In genomic region chr1:39082140-39082799, GRCh38 we compare ENCODE assay signal across 8 cellular contexts. TPM values are rescaled to one million over a fixed set of nuclear protein-coding genes. Genes with fewer than 3 reads are reported as not detected.
DNase-seq lines count a peak whose midpoint lies in the region; ATAC-seq and TF ChIP-seq lines count a peak whose summit lies in the region.

No MANE protein-coding gene starts in this region.

- H3K4me1 ChIP-seq in ascending aorta (peaks cover 14 to 19% of the 10 kb centered on the region in 2 donors), left lung (peaks cover 0 to 10% of the 10 kb centered on the region in 2 donors), thoracic aorta (ENCODE audit: control insufficient read depth in 1 of 2, low read depth in 2 of 2) (peaks cover 11 to 31% of the 10 kb centered on the region in 2 donors)

- TF ChIP-seq CTCF in ascending aorta (IDR thresholded peaks at IDR 0.05) (no peak), left lung (IDR thresholded peaks at IDR 0.05) (no peak), thoracic aorta (IDR thresholded peaks at IDR 0.05) (no peak)

- H3K27ac ChIP-seq in ascending aorta (no peak overlapping the region), left lung (no peak overlapping the region), thoracic aorta (no peak overlapping the region)

- H3K36me3 Mint-ChIP-seq in activated T-cell treated with anti-CD3 and anti-CD28 coated beads, Interleukin-2, amount 50 U/mL, for 24 hours (ENCODE audit: low read depth): no peaks in the 10 kb centered on the region

- no peaks in the 10 kb centered on the region for H3K9me3 Mint-ChIP-seq in activated T-cell treated with anti-CD3 and anti-CD28 coated beads, Interleukin-2, amount 50 U/mL, for 24 hours

- DNase-seq in activated T-cell treated with anti-CD3 and anti-CD28 coated beads, Interleukin-2, amount 50 U/mL, for 24 hours: no peak
- DNase-seq in activated T-cell treated with anti-CD3 and anti-CD28 coated beads, Interleukin-2, amount 50 U/mL, for 48 hours: no peak
- DNase-seq in ascending aorta (ENCODE audit: low spot score in 2 of 2): no peak
- DNase-seq in left lung: no peak
- no peak for DNase-seq in thoracic aorta (ENCODE audit: low spot score)
- DNase-seq in SW480 (ENCODE audit: low spot score): no peak
- no peak for DNase-seq in NCI-H2227 (lab: John Stamatoyannopoulos, UW; ENCODE audit: unreplicated experiment)

- intact Hi-C loops in ascending aorta (cut with DNase I): no loop called here
- intact Hi-C loops in left lung (cut with DNase I): loop anchor here in 1 of 2 donors (10.0 kb wide), 1 partner anchor 207 kb away; the partner anchor contains the start of gene MYCBP

- peaks cover 41% of the 10 kb centered on the region for H3K27me3 Mint-ChIP-seq in activated T-cell treated with anti-CD3 and anti-CD28 coated beads, Interleukin-2, amount 50 U/mL, for 24 hours

- H3K36me3 ChIP-seq in ascending aorta: no peaks in the 10 kb centered on the region
- no peaks in the 10 kb centered on the region for H3K36me3 ChIP-seq in left lung
- no peaks in the 10 kb centered on the region for H3K36me3 ChIP-seq in thoracic aorta

- H3K4me3 ChIP-seq in ascending aorta: peak overlapping the region; percentile 86 to 89
- peak overlapping the region; percentile 33 to 36 for H3K4me3 ChIP-seq in left lung
- H3K4me3 ChIP-seq in thoracic aorta: peak overlapping the region; percentile 72

- no peak overlapping the region for H3K27ac Mint-ChIP-seq in activated T-cell treated with anti-CD3 and anti-CD28 coated beads, Interleukin-2, amount 50 U/mL, for 24 hours

- H3K4me3 Mint-ChIP-seq in activated T-cell treated with anti-CD3 and anti-CD28 coated beads, Interleukin-2, amount 50 U/mL, for 24 hours: peak overlapping the region; percentile 56

- H3K9me3 ChIP-seq in ascending aorta (no peaks in the 10 kb centered on the region), left lung (no peaks in the 10 kb centered on the region), thoracic aorta (no peaks in the 10 kb centered on the region)

- no peak for ATAC-seq in left lung
- no peak for ATAC-seq in thoracic aorta (ENCODE audit: insufficient number of reproducible peaks, low FRiP score, low read depth)
- ATAC-seq in GM19397 (IDR thresholded peaks at IDR 0.05; ENCODE audit: unreplicated experiment): no peak

- H3K27me3 ChIP-seq in ascending aorta (peaks cover 8% of the 10 kb centered on the region), left lung (peaks cover 11 to 56% of the 10 kb centered on the region in 2 donors), thoracic aorta (replicated peaks; ENCODE audit: insufficient read depth) (no peaks in the 10 kb centered on the region)

- H3K4me1 Mint-ChIP-seq in activated T-cell treated with anti-CD3 and anti-CD28 coated beads, Interleukin-2, amount 50 U/mL, for 24 hours (ENCODE audit: low read depth): peaks cover 11% of the 10 kb centered on the region

RNA-seq across cellular contexts. Expression of gene NDUFS5, which starts 56.1 kb away (rescaled TPM):
- 194 TPM for total RNA-seq in ascending aorta
- total RNA-seq in left lung: 100 to 1,000 TPM; 104 to 166 TPM
- total RNA-seq in thoracic aorta: 100 to 1,000 TPM; 258 to 346 TPM

Comparison
In these comparisons a context has a peak if more than half of its experiments do, and no peak if none do; other contexts are left out.
1. H3K4me3 ChIP-seq: peak in every context shown above with its lines; median percentile 88 in ascending aorta; 72 in thoracic aorta; 34 in left lung.